12 cellular contexts compared by ENCODE assay signal in genomic region chr5:177361418-177362101, GRCh38. TPM values are rescaled to one million over a fixed set of nuclear protein-coding genes. Genes with fewer than 3 reads are reported as not detected.
DNase-seq lines count a peak whose midpoint lies in the region; ATAC-seq, FAIRE-seq and TF ChIP-seq lines count a peak whose summit lies in the region.
"Had no signal": no experiment of that assay in that cellular context is flagged by ENCODE, and none has a peak within 500 bp of the region (broad histone marks: within the 10 kb centered on the region; RNA-seq: fewer than 3 reads in every experiment).

No MANE protein-coding gene starts in this region.

- H2AFZ ChIP-seq in K562 (ENCODE audit: low read depth, low read length) (no peak overlapping the region), smooth muscle cell (ENCODE audit: low read depth) (no peak overlapping the region)

- peaks cover 47% of the 10 kb centered on the region for H3K36me3 Mint-ChIP-seq in activated CD4-positive, alpha-beta T cell treated with anti-CD3 and anti-CD28 coated beads, Interleukin-2, amount 10 ng/mL, durations not matched to agents 7 days and 5 days (ENCODE audit: low read depth)
- peaks cover 10% of the 10 kb centered on the region for H3K36me3 Mint-ChIP-seq in stimulated activated memory B cell treated with anti-CD40 and anti-IgM and Interleukin-4, amounts not matched to agents 10 μg/mL and 1 μg/mL and 100 μg/mL, for 72 hours

- TF ChIP-seq RAD21 in K562 (CRISPR knock-in tag; conservative IDR thresholded peaks at IDR 0.05 in 1 of 2, IDR thresholded peaks at IDR 0.05 in 1 of 2), result no peak

- in situ Hi-C loops in K562 (cut with MboI), result no loop called here

- intact Hi-C loops in K562 (cut with micrococcal nuclease), result loop anchor here (10.0 kb wide), 1 partner anchor 247 kb away; no protein-coding TSS in a partner anchor

- H3K36me3 ChIP-seq in K562 (ENCODE audit: control insufficient read depth, insufficient read depth, low read length), result no peaks in the 10 kb centered on the region
- no peaks in the 10 kb centered on the region for H3K36me3 ChIP-seq in smooth muscle cell (ENCODE audit: low read depth)
- H3K36me3 ChIP-seq: adrenal gland, thoracic aorta had no signal

- BruUV-seq in K562 (replicated peaks; lab: Mats Ljungman, UMichigan), result no TSS peak

- no peak overlapping the region for H3K27ac ChIP-seq in K562 (ENCODE audit: extremely low read depth, low read depth, low read length)
- H3K27ac ChIP-seq in smooth muscle cell (ENCODE audit: low read depth), result no peak overlapping the region
- H3K27ac ChIP-seq: adrenal gland, thoracic aorta had no signal

- peak overlapping the region in 1 of 2 experiments; percentile 93; a peak in 2 of 4 replicates for H3K9ac ChIP-seq in K562 (ENCODE audit: insufficient read depth in 1 of 2, low read depth in 2 of 2, low read length in 2 of 2)
- no peak overlapping the region for H3K9ac ChIP-seq in smooth muscle cell (ENCODE audit: low read depth)

- H3K27me3 Mint-ChIP-seq in activated CD4-positive, alpha-beta T cell treated with anti-CD3 and anti-CD28 coated beads, Interleukin-2, amount 10 ng/mL, durations not matched to agents 7 days and 5 days, result no peaks in the 10 kb centered on the region
- no peaks in the 10 kb centered on the region for H3K27me3 Mint-ChIP-seq in stimulated activated memory B cell treated with anti-CD40 and anti-IgM and Interleukin-4, amounts not matched to agents 10 μg/mL and 1 μg/mL and 100 μg/mL, for 72 hours

- H3K9me3 ChIP-seq in K562 (replicated peaks; ENCODE audit: control insufficient read depth, insufficient read depth, low read depth, low read length) (no peaks in the 10 kb centered on the region), smooth muscle cell (replicated peaks; ENCODE audit: low read depth) (no peaks in the 10 kb centered on the region)
- H3K9me3 ChIP-seq: adrenal gland, thoracic aorta had no signal

- H3F3A ChIP-seq in smooth muscle cell (ENCODE audit: low read depth), result no peaks in the 10 kb centered on the region

- H3K4me1 Mint-ChIP-seq in activated CD4-positive, alpha-beta T cell treated with anti-CD3 and anti-CD28 coated beads, Interleukin-2, amount 10 ng/mL, durations not matched to agents 7 days and 5 days, result peaks cover 82% of the 10 kb centered on the region
- H3K4me1 Mint-ChIP-seq in stimulated activated memory B cell treated with anti-CD40 and anti-IgM and Interleukin-4, amounts not matched to agents 10 μg/mL and 1 μg/mL and 100 μg/mL, for 72 hours, result peaks cover 96% of the 10 kb centered on the region

- no peak for ATAC-seq in K562
- ATAC-seq in stimulated activated memory B cell treated with anti-CD40 and anti-IgM and Interleukin-4, amounts not matched to agents 10 μg/mL and 1 μg/mL and 100 μg/mL, for 72 hours, result peak; percentile 37
- ATAC-seq in GM19467 (IDR thresholded peaks at IDR 0.05; ENCODE audit: unreplicated experiment), result no peak

- H3K27me3 ChIP-seq in K562 (ENCODE audit: control insufficient read depth in 2 of 2, insufficient read depth in 2 of 2, low read length in 2 of 2), result no peaks in the 10 kb centered on the region
- no peaks in the 10 kb centered on the region for H3K27me3 ChIP-seq in smooth muscle cell (ENCODE audit: low read depth)
- H3K27me3 ChIP-seq: adrenal gland had no signal

- CTCF ChIA-PET in activated CD4-positive, alpha-beta T cell treated with anti-CD3 and anti-CD28 coated beads, Interleukin-2, amount 10 ng/mL, durations not matched to agents 7 days and 5 days (lab: Charles Lee), result interaction anchor here (0.5 to 17.1 kb wide), 10 partner anchors 10 to 131 kb away, joined by 3 to 145 read pairs (median 4); partner anchors contain the start of gene LMAN2
- CTCF ChIA-PET in K562 (lab: Yijun Ruan, JAX; ENCODE audit: low intra/inter-chr PET ratio), result no interaction called here

- TF ChIP-seq CTCF in K562 (IDR thresholded peaks at IDR 0.05 in 2 of 3, conservative IDR thresholded peaks at IDR 0.05 in 1 of 3; ENCODE audit: insufficient read depth in 2 of 3, low read depth in 1 of 3, low read length in 3 of 3) (no peak), smooth muscle cell (IDR thresholded peaks at IDR 0.05; ENCODE audit: borderline replicate concordance, insufficient read depth, poor library complexity, severe bottlenecking) (no peak)

- TF ChIP-seq POLR2A in K562 (conservative IDR thresholded peaks at IDR 0.05), result no peak

- H3K79me2 ChIP-seq in K562 (ENCODE audit: control insufficient read depth, insufficient read depth, low read length), result no peaks in the 10 kb centered on the region
- no peaks in the 10 kb centered on the region for H3K79me2 ChIP-seq in smooth muscle cell (ENCODE audit: low read depth)

- no peaks in the 10 kb centered on the region for H3K9me1 ChIP-seq in K562 (ENCODE audit: control insufficient read depth, insufficient read depth, low read length)

- 51% methylated on average over 4 of the region's 5 CpGs for WGBS in K562 (ENCODE audit: insufficient coverage, low coverage, missing lambda C conversion rate)
- 94% methylated on average over 5 of the region's 5 CpGs for WGBS in smooth muscle cell (ENCODE audit: low lambda C conversion rate)

- no peak for DNase-seq in activated CD4-positive, alpha-beta T cell treated with anti-CD3 and anti-CD28 coated beads, Interleukin-2, amount 10 ng/mL, durations not matched to agents 7 days and 5 days
- DNase-seq in activated CD4-positive, alpha-beta T cell treated with anti-CD3 and anti-CD28 coated beads, Interleukin-2, amount 50 U/mL, for 4 hours, result no peak
- DNase-seq in NOMO-1 treated with DMSO at 0.1 percent for 48 hours (lab: John Stamatoyannopoulos, UW; ENCODE audit: unreplicated experiment) (peak; percentile 73), K562 (ENCODE audit: extremely low read depth in 1 of 4, low spot score in 3 of 4) (no peak), smooth muscle cell (lab: John Stamatoyannopoulos, UW; ENCODE audit: unreplicated experiment) (no peak), COR-L47 (lab: John Stamatoyannopoulos, UW) (no peak)
- DNase-seq: adrenal gland; NCI-H526 treated with DMSO at 0.1 percent for 48 hours; stimulated activated CD4-positive, alpha-beta T cell treated with anti-CD3 and anti-CD28 coated beads, Interleukin-1b, Interleukin-23, amount 100 ng/mL, for 48 hours had no signal

- no peak overlapping the region for H3K4me2 ChIP-seq in K562 (ENCODE audit: insufficient read depth, low read length)
- no peak overlapping the region for H3K4me2 ChIP-seq in smooth muscle cell

- H4K20me1 ChIP-seq in K562 (replicated peaks; ENCODE audit: control insufficient read depth, insufficient read depth, low read length) (no peaks in the 10 kb centered on the region), smooth muscle cell (ENCODE audit: low read depth) (no peaks in the 10 kb centered on the region)

- POLR2A ChIA-PET in activated CD4-positive, alpha-beta T cell treated with anti-CD3 and anti-CD28 coated beads, Interleukin-2, amount 10 ng/mL, durations not matched to agents 7 days and 5 days (lab: Charles Lee), result interaction anchor here (0.6 to 1.4 kb wide), 2 partner anchors 9 to 10 kb away, joined by 3 to 5 read pairs; partner anchors contain the start of gene LMAN2
- POLR2A ChIA-PET in K562 (lab: Yijun Ruan, JAX), result interaction anchor here (0.8 to 2.7 kb wide), 4 partner anchors 9 to 28 kb away, joined by 3 to 18 read pairs (median 4); partner anchors contain the start of gene LMAN2

- no peak for TF ChIP-seq EP300 in K562 (IDR thresholded peaks at IDR 0.05; ENCODE audit: low read length)

- H3K4me3 ChIP-seq in K562 (no peak overlapping the region), smooth muscle cell (no peak overlapping the region)
- H3K4me3 ChIP-seq: adrenal gland, thoracic aorta had no signal

- H3K27ac Mint-ChIP-seq in activated CD4-positive, alpha-beta T cell treated with anti-CD3 and anti-CD28 coated beads, Interleukin-2, amount 10 ng/mL, durations not matched to agents 7 days and 5 days, result peak overlapping the region; percentile 82
- H3K27ac Mint-ChIP-seq in stimulated activated memory B cell treated with anti-CD40 and anti-IgM and Interleukin-4, amounts not matched to agents 10 μg/mL and 1 μg/mL and 100 μg/mL, for 72 hours, result peak overlapping the region; percentile 92

- peak overlapping the region; percentile 71 for H3K4me3 Mint-ChIP-seq in activated CD4-positive, alpha-beta T cell treated with anti-CD3 and anti-CD28 coated beads, Interleukin-2, amount 10 ng/mL, durations not matched to agents 7 days and 5 days
- peak overlapping the region; percentile 75 for H3K4me3 Mint-ChIP-seq in stimulated activated memory B cell treated with anti-CD40 and anti-IgM and Interleukin-4, amounts not matched to agents 10 μg/mL and 1 μg/mL and 100 μg/mL, for 72 hours

- FAIRE-seq in K562 (lab: Jason Lieb, UNC), result no peak

- H3K4me1 ChIP-seq in K562 (replicated peaks in 1 of 2; ENCODE audit: control insufficient read depth in 2 of 2, insufficient read depth in 2 of 2, low read length in 2 of 2) (peaks cover 38 to 69% of the 10 kb centered on the region in 2 experiments), smooth muscle cell (ENCODE audit: low read depth) (peaks cover 17% of the 10 kb centered on the region)

- no peaks in the 10 kb centered on the region for H3K9me3 Mint-ChIP-seq in activated CD4-positive, alpha-beta T cell treated with anti-CD3 and anti-CD28 coated beads, Interleukin-2, amount 10 ng/mL, durations not matched to agents 7 days and 5 days
- no peaks in the 10 kb centered on the region for H3K9me3 Mint-ChIP-seq in stimulated activated memory B cell treated with anti-CD40 and anti-IgM and Interleukin-4, amounts not matched to agents 10 μg/mL and 1 μg/mL and 100 μg/mL, for 72 hours

RNA-seq across cellular contexts. Expression of gene RGS14, which starts 3.8 kb away (rescaled TPM):
- total RNA-seq in activated CD4-positive, alpha-beta T cell treated with anti-CD3 and anti-CD28 coated beads, Interleukin-2, amount 10 ng/mL, durations not matched to agents 7 days and 5 days, result 100 to 1,000 TPM; 124 to 132 TPM
- total RNA-seq in K562 (2011; cell fraction: chromatin; rRNA removed; ENCODE audit: low replicate concordance), result 35.8 and 98.9 TPM in 2 replicates
- 87.6 and 104 TPM in 2 replicates for total RNA-seq in K562 (2011; cell fraction: nucleolus; rRNA removed)
- 52.4 and 57.0 TPM in 2 replicates for total RNA-seq in K562 (2011; cell fraction: nucleoplasm; rRNA removed)
- total RNA-seq in K562 (2014; rRNA removed) (63.1 and 86.1 TPM in 2 replicates), K562 (2014; rRNA removed; fragmentation: Illumina TruSeq; extraction: Trizol) (6.3 and 10.5 TPM in 2 replicates), K562 (2015; rRNA removed; fragmentation: Illumina TruSeq; extraction: Trizol) (34.5 and 38.8 TPM in 2 replicates), K562 (2021) (50.3 and 55.4 TPM in 2 replicates), smooth muscle cell (6.0 and 38.5 TPM in 2 replicates)
- polyA plus RNA-seq in K562 (2011; rRNA removed) (21.2 and 40.8 TPM in 2 replicates), K562 (2014; fragmentation: Illumina TruSeq; extraction: Trizol) (42.0 and 46.3 TPM in 2 replicates), K562 (2014; fragmentation: Nextera tagmentation; extraction: Ambion mirVana) (1 to 10 TPM in 1 of 2 experiments, under 1 TPM in 1; 0.28 to 1.3 TPM), K562 (2014; rRNA removed) (75.9 and 101 TPM in 2 replicates), smooth muscle cell (23.3 and 23.8 TPM in 2 replicates)
- 54.2 and 98.9 TPM in 2 replicates for polyA plus RNA-seq in K562 (2011; cell fraction: cytosol; rRNA removed)
- 174 and 232 TPM in 2 replicates for polyA plus RNA-seq in K562 (2011; cell fraction: nucleus; rRNA removed)
- polyA plus RNA-seq in K562 (2012), result 40.9 and 53.0 TPM in 2 replicates
- polyA minus RNA-seq in K562 (2011; rRNA and poly(A)+ RNA removed), result 11.5 and 13.6 TPM in 2 replicates
- 20.3 and 24.8 TPM in 2 replicates for polyA minus RNA-seq in K562 (2011; cell fraction: cytosol; rRNA and poly(A)+ RNA removed)
- 49.7 and 64.5 TPM in 2 replicates for polyA minus RNA-seq in K562 (2011; cell fraction: nucleus; rRNA and poly(A)+ RNA removed)

RNA-seq across cellular contexts. Expression of gene LMAN2, which starts 10.1 kb away (rescaled TPM):
- 100 to 1,000 TPM; 123 to 132 TPM for total RNA-seq in activated CD4-positive, alpha-beta T cell treated with anti-CD3 and anti-CD28 coated beads, Interleukin-2, amount 10 ng/mL, durations not matched to agents 7 days and 5 days
- 108 and 260 TPM in 2 replicates for total RNA-seq in K562 (2011; cell fraction: chromatin; rRNA removed; ENCODE audit: low replicate concordance)
- total RNA-seq in K562 (2011; cell fraction: nucleolus; rRNA removed), result 422 and 429 TPM in 2 replicates
- total RNA-seq in K562 (2011; cell fraction: nucleoplasm; rRNA removed), result 240 and 283 TPM in 2 replicates
- total RNA-seq in K562 (2014; rRNA removed) (200 and 216 TPM in 2 replicates), K562 (2014; rRNA removed; fragmentation: Illumina TruSeq; extraction: Trizol) (69.3 and 110 TPM in 2 replicates), K562 (2015; rRNA removed; fragmentation: Illumina TruSeq; extraction: Trizol) (179 and 196 TPM in 2 replicates), K562 (2021) (130 and 136 TPM in 2 replicates), smooth muscle cell (178 and 241 TPM in 2 replicates)
- polyA plus RNA-seq in K562 (2011; rRNA removed) (119 and 150 TPM in 2 replicates), K562 (2014; fragmentation: Illumina TruSeq; extraction: Trizol) (241 and 254 TPM in 2 replicates), K562 (2014; fragmentation: Nextera tagmentation; extraction: Ambion mirVana) (1 to 10 TPM; 2.7 to 8.5 TPM), K562 (2014; rRNA removed) (196 and 235 TPM in 2 replicates), smooth muscle cell (236 and 253 TPM in 2 replicates)
- polyA plus RNA-seq in K562 (2011; cell fraction: cytosol; rRNA removed), result 299 and 407 TPM in 2 replicates
- polyA plus RNA-seq in K562 (2011; cell fraction: nucleus; rRNA removed), result 207 and 224 TPM in 2 replicates
- 176 and 216 TPM in 2 replicates for polyA plus RNA-seq in K562 (2012)
- polyA minus RNA-seq in K562 (2011; rRNA and poly(A)+ RNA removed), result 113 and 151 TPM in 2 replicates
- 150 and 163 TPM in 2 replicates for polyA minus RNA-seq in K562 (2011; cell fraction: cytosol; rRNA and poly(A)+ RNA removed)
- 76.1 and 108 TPM in 2 replicates for polyA minus RNA-seq in K562 (2011; cell fraction: nucleus; rRNA and poly(A)+ RNA removed)

RNA-seq across cellular contexts. Expression of gene SLC34A1, which starts 22.7 kb away (rescaled TPM):
- total RNA-seq in activated CD4-positive, alpha-beta T cell treated with anti-CD3 and anti-CD28 coated beads, Interleukin-2, amount 10 ng/mL, durations not matched to agents 7 days and 5 days, result under 1 TPM; 0.12 to 0.27 TPM
- 0.09 TPM in 1 of 2 replicates, not detected in the other for total RNA-seq in K562 (2011; cell fraction: chromatin; rRNA removed; ENCODE audit: low replicate concordance)
- not detected in 2 replicates for total RNA-seq in K562 (2011; cell fraction: nucleolus; rRNA removed)
- not detected in 2 replicates for total RNA-seq in K562 (2011; cell fraction: nucleoplasm; rRNA removed)
- not detected in 2 replicates for total RNA-seq in K562 (2014; rRNA removed)
- not detected in 2 replicates for total RNA-seq in K562 (2014; rRNA removed; fragmentation: Illumina TruSeq; extraction: Trizol)
- total RNA-seq in K562 (2015; rRNA removed; fragmentation: Illumina TruSeq; extraction: Trizol), result not detected in 2 replicates
- not detected in 2 replicates for total RNA-seq in K562 (2021)
- polyA plus RNA-seq in K562 (2011; rRNA removed), result not detected in 2 replicates
- polyA plus RNA-seq in K562 (2011; cell fraction: cytosol; rRNA removed), result not detected in 2 replicates
- polyA plus RNA-seq in K562 (2011; cell fraction: nucleus; rRNA removed), result not detected in 2 replicates
- polyA plus RNA-seq in K562 (2012), result not detected in 2 replicates
- polyA plus RNA-seq in K562 (2014; fragmentation: Illumina TruSeq; extraction: Trizol), result not detected in 2 replicates
- polyA plus RNA-seq in K562 (2014; fragmentation: Nextera tagmentation; extraction: Ambion mirVana), result not detected
- polyA plus RNA-seq in K562 (2014; rRNA removed), result not detected in 2 replicates
- not detected in 2 replicates for polyA minus RNA-seq in K562 (2011; rRNA and poly(A)+ RNA removed)
- not detected in 2 replicates for polyA minus RNA-seq in K562 (2011; cell fraction: cytosol; rRNA and poly(A)+ RNA removed)
- polyA minus RNA-seq in K562 (2011; cell fraction: nucleus; rRNA and poly(A)+ RNA removed), result not detected in 2 replicates
- not detected in 2 replicates for total RNA-seq in smooth muscle cell
- polyA plus RNA-seq in smooth muscle cell, result not detected in 2 replicates
- total RNA-seq: adrenal gland, thoracic aorta had no signal
- polyA plus RNA-seq: adrenal gland had no signal

RNA-seq across cellular contexts. Expression of gene PFN3, which starts 38.9 kb away (rescaled TPM):
- not detected for total RNA-seq in activated CD4-positive, alpha-beta T cell treated with anti-CD3 and anti-CD28 coated beads, Interleukin-2, amount 10 ng/mL, durations not matched to agents 7 days and 5 days
- total RNA-seq in K562 (2011; cell fraction: chromatin; rRNA removed; ENCODE audit: low replicate concordance), result not detected in 2 replicates
- not detected in 2 replicates for total RNA-seq in K562 (2011; cell fraction: nucleolus; rRNA removed)
- total RNA-seq in K562 (2011; cell fraction: nucleoplasm; rRNA removed), result not detected in 2 replicates
- total RNA-seq in K562 (2014; rRNA removed) (not detected in 2 replicates), K562 (2014; rRNA removed; fragmentation: Illumina TruSeq; extraction: Trizol) (not detected in 2 replicates), K562 (2015; rRNA removed; fragmentation: Illumina TruSeq; extraction: Trizol) (not detected in 2 replicates), K562 (2021) (not detected in 2 replicates), smooth muscle cell (not detected in 2 replicates)
- polyA plus RNA-seq in K562 (2011; rRNA removed) (not detected in 2 replicates), K562 (2014; fragmentation: Illumina TruSeq; extraction: Trizol) (not detected in 2 replicates), K562 (2014; fragmentation: Nextera tagmentation; extraction: Ambion mirVana) (not detected), K562 (2014; rRNA removed) (not detected in 2 replicates), smooth muscle cell (not detected in 2 replicates)
- polyA plus RNA-seq in K562 (2011; cell fraction: cytosol; rRNA removed), result not detected in 2 replicates
- polyA plus RNA-seq in K562 (2011; cell fraction: nucleus; rRNA removed), result not detected in 2 replicates
- not detected in 2 replicates for polyA plus RNA-seq in K562 (2012)
- polyA minus RNA-seq in K562 (2011; rRNA and poly(A)+ RNA removed), result not detected in 2 replicates
- polyA minus RNA-seq in K562 (2011; cell fraction: cytosol; rRNA and poly(A)+ RNA removed), result not detected in 2 replicates
- polyA minus RNA-seq in K562 (2011; cell fraction: nucleus; rRNA and poly(A)+ RNA removed), result 0.67 TPM in 1 of 2 replicates, not detected in the other
- total RNA-seq: adrenal gland, thoracic aorta had no signal
- polyA plus RNA-seq: adrenal gland had no signal

RNA-seq across cellular contexts. Expression of gene F12, which starts 47.8 kb away (rescaled TPM):
- under 1 TPM; 0.22 to 0.60 TPM for total RNA-seq in activated CD4-positive, alpha-beta T cell treated with anti-CD3 and anti-CD28 coated beads, Interleukin-2, amount 10 ng/mL, durations not matched to agents 7 days and 5 days
- total RNA-seq in K562 (2011; cell fraction: chromatin; rRNA removed; ENCODE audit: low replicate concordance), result 2.4 and 7.8 TPM in 2 replicates
- 12.2 and 13.2 TPM in 2 replicates for total RNA-seq in K562 (2011; cell fraction: nucleolus; rRNA removed)
- total RNA-seq in K562 (2011; cell fraction: nucleoplasm; rRNA removed), result 5.8 and 6.0 TPM in 2 replicates
- 13.8 and 23.9 TPM in 2 replicates for total RNA-seq in K562 (2014; rRNA removed)
- total RNA-seq in K562 (2014; rRNA removed; fragmentation: Illumina TruSeq; extraction: Trizol), result 0.80 and 1.1 TPM in 2 replicates
- total RNA-seq in K562 (2015; rRNA removed; fragmentation: Illumina TruSeq; extraction: Trizol), result 3.6 and 4.7 TPM in 2 replicates
- 18.3 and 22.6 TPM in 2 replicates for total RNA-seq in K562 (2021)
- polyA plus RNA-seq in K562 (2011; rRNA removed), result 6.1 and 9.7 TPM in 2 replicates
- 11.4 and 33.1 TPM in 2 replicates for polyA plus RNA-seq in K562 (2011; cell fraction: cytosol; rRNA removed)
- polyA plus RNA-seq in K562 (2011; cell fraction: nucleus; rRNA removed), result 19.4 and 31.1 TPM in 2 replicates
- polyA plus RNA-seq in K562 (2012), result 15.5 and 16.0 TPM in 2 replicates
- 0.59 and 2.7 TPM in 2 replicates for polyA plus RNA-seq in K562 (2014; fragmentation: Illumina TruSeq; extraction: Trizol)
- polyA plus RNA-seq in K562 (2014; fragmentation: Nextera tagmentation; extraction: Ambion mirVana), result 1 to 10 TPM in 1 of 2 experiments, under 1 TPM in 1; 0.91 to 1.3 TPM
- polyA plus RNA-seq in K562 (2014; rRNA removed), result 14.3 and 14.9 TPM in 2 replicates
- polyA minus RNA-seq in K562 (2011; rRNA and poly(A)+ RNA removed), result 0.63 and 1.6 TPM in 2 replicates
- polyA minus RNA-seq in K562 (2011; cell fraction: cytosol; rRNA and poly(A)+ RNA removed), result 8.3 and 17.7 TPM in 2 replicates
- 3.9 and 6.0 TPM in 2 replicates for polyA minus RNA-seq in K562 (2011; cell fraction: nucleus; rRNA and poly(A)+ RNA removed)
- 1.8 and 3.6 TPM in 2 replicates for total RNA-seq in smooth muscle cell
- 10.4 and 15.0 TPM in 2 replicates for polyA plus RNA-seq in smooth muscle cell
- total RNA-seq: thoracic aorta had no signal
